ENCODE assay signal across 1 cellular context in the genomic region with DNA sequence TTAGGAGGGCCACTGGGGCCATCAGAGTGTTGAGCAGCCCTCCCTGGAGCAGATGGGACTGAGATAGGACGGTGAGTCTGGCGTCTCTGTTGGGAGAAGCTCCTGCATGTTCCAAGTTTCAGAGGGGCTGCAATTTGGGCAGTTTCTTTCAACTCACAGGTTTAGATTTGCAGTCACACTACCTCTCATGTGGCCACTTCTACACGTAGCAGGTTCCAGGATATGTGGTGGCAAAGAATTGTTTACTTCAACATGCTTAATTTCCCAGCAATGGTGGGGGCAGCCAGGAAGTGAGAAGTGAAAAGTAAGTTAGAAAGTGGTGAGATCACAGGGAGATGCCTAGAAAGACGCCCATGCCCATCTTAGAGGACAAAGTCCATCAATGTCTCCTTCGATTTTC.
TF ChIP-seq lines count a peak whose summit lies in the region.

No MANE protein-coding gene starts in this region.

TF ChIP-seq in GM12878, 131 proteins besides CTCF, POLR2A, EP300 and RAD21 (continued from another document):
- TF ChIP-seq IKZF1 (conservative IDR thresholded peaks at IDR 0.05) = peak; percentile 52; the same call in 1 of the 2 replicates
- TF ChIP-seq STAT3 (IDR thresholded peaks at IDR 0.05; ENCODE audit: low read depth, low read length) = no peak
- TF ChIP-seq, protein P1, sequence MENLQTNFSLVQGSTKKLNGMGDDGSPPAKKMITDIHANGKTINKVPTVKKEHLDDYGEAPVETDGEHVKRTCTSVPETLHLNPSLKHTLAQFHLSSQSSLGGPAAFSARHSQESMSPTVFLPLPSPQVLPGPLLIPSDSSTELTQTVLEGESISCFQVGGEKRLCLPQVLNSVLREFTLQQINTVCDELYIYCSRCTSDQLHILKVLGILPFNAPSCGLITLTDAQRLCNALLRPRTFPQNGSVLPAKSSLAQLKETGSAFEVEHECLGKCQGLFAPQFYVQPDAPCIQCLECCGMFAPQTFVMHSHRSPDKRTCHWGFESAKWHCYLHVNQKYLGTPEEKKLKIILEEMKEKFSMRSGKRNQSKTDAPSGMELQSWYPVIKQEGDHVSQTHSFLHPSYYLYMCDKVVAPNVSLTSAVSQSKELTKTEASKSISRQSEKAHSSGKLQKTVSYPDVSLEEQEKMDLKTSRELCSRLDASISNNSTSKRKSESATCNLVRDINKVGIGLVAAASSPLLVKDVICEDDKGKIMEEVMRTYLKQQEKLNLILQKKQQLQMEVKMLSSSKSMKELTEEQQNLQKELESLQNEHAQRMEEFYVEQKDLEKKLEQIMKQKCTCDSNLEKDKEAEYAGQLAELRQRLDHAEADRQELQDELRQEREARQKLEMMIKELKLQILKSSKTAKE (IDR thresholded peaks at IDR 0.05; ENCODE audit: low read depth, poor library complexity, severe bottlenecking) = no peak
- peak; percentile 69 to 77 for TF ChIP-seq IKZF2 (IDR thresholded peaks at IDR 0.05)
- peak; percentile 18; the same call in 1 of the 2 replicates for TF ChIP-seq RUNX3 (IDR thresholded peaks at IDR 0.05; ENCODE audit: low read length)
- 0 out of 2 replicates have a peak, but pooled peaks have one; percentile 18 for TF ChIP-seq SREBF1 (IDR thresholded peaks at IDR 0.05; ENCODE audit: low read length)
- no peak for TF ChIP-seq ZNF24 (IDR thresholded peaks at IDR 0.05)
- TF ChIP-seq ATF7 (IDR thresholded peaks at IDR 0.05; ENCODE audit: low read depth) = peak; percentile 22; the same call in 1 of the 2 replicates
- 0 out of 2 replicates have a peak, but pooled peaks have one; percentile 28 for TF ChIP-seq MTA2 (IDR thresholded peaks at IDR 0.05; ENCODE audit: low read depth)
- TF ChIP-seq SPI1 (IDR thresholded peaks at IDR 0.05; ENCODE audit: borderline replicate concordance, insufficient read depth, low read depth, low read length) = peak; percentile 46; the same call in 1 of the 2 replicates
- TF ChIP-seq CHD2 (IDR thresholded peaks at IDR 0.05; ENCODE audit: borderline replicate concordance, low read depth, low read length) = no peak
- no peak for TF ChIP-seq GABPA (IDR thresholded peaks at IDR 0.05; ENCODE audit: low read depth)
- TF ChIP-seq SP1 (IDR thresholded peaks at IDR 0.05; ENCODE audit: low read depth, low read length) = no peak
- TF ChIP-seq MYC (IDR thresholded peaks at IDR 0.05; ENCODE audit: insufficient read depth, insufficient read length, insufficient replicate concordance, low read length, severe bottlenecking) = no peak
